Comparison of ENCODE assay signal across 15 cellular contexts in genomic region chr17:72666519-72666874, GRCh38.
DNase-seq lines count a peak whose midpoint lies in the region; ATAC-seq and TF ChIP-seq lines count a peak whose summit lies in the region.
"Had no signal": no experiment of that assay in that cellular context is flagged by ENCODE, and none has a peak within 500 bp of the region (broad histone marks: within the 10 kb centered on the region; RNA-seq: fewer than 3 reads in every experiment).

No MANE protein-coding gene starts in this region.

- TF ChIP-seq CTCF in GM23338 (conservative IDR thresholded peaks at IDR 0.05; ENCODE audit: low read depth in 2 of 2) (no peak), astrocyte of the spinal cord (IDR thresholded peaks at IDR 0.05; ENCODE audit: low read depth, low read length) (no peak), neural crest cell (conservative IDR thresholded peaks at IDR 0.05) (no peak)

- no peaks in the 10 kb centered on the region for H4K20me1 ChIP-seq in GM23338 (replicated peaks; ENCODE audit: insufficient read depth)
- H4K20me1 ChIP-seq: BLaER1 had no signal

- in situ Hi-C loops in astrocyte of the spinal cord (cut with HindIII; ENCODE audit: low sequenced_read_pairs): no loop called here

- no peaks in the 10 kb centered on the region for H3F3A ChIP-seq in GM23338 (replicated peaks; ENCODE audit: low read depth)

- H3K79me2 ChIP-seq in GM23338 (replicated peaks; ENCODE audit: insufficient read depth): no peaks in the 10 kb centered on the region

- H3K4me3 Mint-ChIP-seq in GM23338: no peak overlapping the region
- peak overlapping the region; percentile 19 for H3K4me3 Mint-ChIP-seq in neural crest cell
- no peak overlapping the region for H3K4me3 Mint-ChIP-seq in activated CD8-positive, alpha-beta T cell treated with anti-CD3 and anti-CD28 coated beads, Interleukin-2, amount 10 ng/mL, durations not matched to agents 7 days and 5 days
- H3K4me3 Mint-ChIP-seq: memory B cell, nephron progenitor cell had no signal

- DNase-seq in GM23338 (ENCODE audit: low spot score) (peak; percentile 20), NCI-H146 treated with DMSO at 0.1 percent for 48 hours (lab: John Stamatoyannopoulos, UW; ENCODE audit: unreplicated experiment) (peak; percentile 28), astrocyte of the spinal cord (ENCODE audit: low read depth, low spot score) (peak; percentile 44), neural crest cell (ENCODE audit: low read depth, low spot score) (no peak), COLO829 (ENCODE audit: low spot score) (no peak)
- no peak for DNase-seq in activated CD8-positive, alpha-beta T cell treated with anti-CD3 and anti-CD28 coated beads, Interleukin-2, amount 10 ng/mL, durations not matched to agents 7 days and 5 days
- DNase-seq: activated CD4-positive, alpha-beta T cell treated with anti-CD3 and anti-CD28 coated beads, Interleukin-2, amount 50 U/mL, for 1 hour; activated gamma-delta T cell treated with Interleukin-2 at 50 U/mL for 16 hours; DMS 273 treated with DMSO at 0.1 percent for 48 hours; NCI-H2029; nephron progenitor cell; stimulated activated CD4-positive, alpha-beta T cell treated with anti-CD3 and anti-CD28 coated beads, Interleukin-12 subunit alpha, Interleukin-12 subunit beta, amount 100 ng/mL, for 4 hours had no signal

- H3K4me3 ChIP-seq in GM23338: no peak overlapping the region
- no peak overlapping the region for H3K4me3 ChIP-seq in astrocyte of the spinal cord (ENCODE audit: low read depth, low read length)
- H3K4me3 ChIP-seq: BLaER1 had no signal

- H3K9me3 Mint-ChIP-seq in GM23338: no peaks in the 10 kb centered on the region
- peaks cover 7% of the 10 kb centered on the region for H3K9me3 Mint-ChIP-seq in neural crest cell
- H3K9me3 Mint-ChIP-seq in activated CD8-positive, alpha-beta T cell treated with anti-CD3 and anti-CD28 coated beads, Interleukin-2, amount 10 ng/mL, durations not matched to agents 7 days and 5 days (ENCODE audit: insufficient read depth): no peaks in the 10 kb centered on the region

- H2AFZ ChIP-seq in GM23338: no peak overlapping the region

- H3K36me3 Mint-ChIP-seq in GM23338 (ENCODE audit: low read depth) (no peaks in the 10 kb centered on the region; the same call in 2 of the 3 replicates), neural crest cell (ENCODE audit: low read depth) (peaks cover 4% of the 10 kb centered on the region)
- no peaks in the 10 kb centered on the region for H3K36me3 Mint-ChIP-seq in activated CD8-positive, alpha-beta T cell treated with anti-CD3 and anti-CD28 coated beads, Interleukin-2, amount 10 ng/mL, durations not matched to agents 7 days and 5 days (ENCODE audit: low read depth)

- H3K4me1 ChIP-seq in GM23338 (ENCODE audit: insufficient read depth): peaks cover 14% of the 10 kb centered on the region; the same call in 1 of the 2 replicates

- no peak overlapping the region for H3K27ac ChIP-seq in GM23338 (ENCODE audit: low read depth)
- H3K27ac ChIP-seq: BLaER1 had no signal

- H3K9me2 ChIP-seq in GM23338 (ENCODE audit: insufficient read depth): peaks cover 5% of the 10 kb centered on the region; the same call in 1 of the 2 replicates

- POLR2A ChIA-PET in activated CD8-positive, alpha-beta T cell treated with anti-CD3 and anti-CD28 coated beads, Interleukin-2, amount 10 ng/mL, durations not matched to agents 7 days and 5 days (lab: Charles Lee): no interaction called here

- H3K27ac Mint-ChIP-seq in GM23338: no peak overlapping the region
- no peak overlapping the region for H3K27ac Mint-ChIP-seq in neural crest cell (ENCODE audit: unreplicated experiment)
- no peak overlapping the region for H3K27ac Mint-ChIP-seq in activated CD8-positive, alpha-beta T cell treated with anti-CD3 and anti-CD28 coated beads, Interleukin-2, amount 10 ng/mL, durations not matched to agents 7 days and 5 days
- H3K27ac Mint-ChIP-seq: memory B cell, nephron progenitor cell had no signal

- H3K27me3 ChIP-seq in GM23338 (ENCODE audit: insufficient read depth): no peaks in the 10 kb centered on the region
- H3K27me3 ChIP-seq: BLaER1 had no signal

- CTCF ChIA-PET in activated CD8-positive, alpha-beta T cell treated with anti-CD3 and anti-CD28 coated beads, Interleukin-2, amount 10 ng/mL, durations not matched to agents 7 days and 5 days (lab: Charles Lee): no interaction called here

- H3K4me1 Mint-ChIP-seq in GM23338 (peaks cover 10% of the 10 kb centered on the region), neural crest cell (peaks cover 26% of the 10 kb centered on the region)
- no peaks in the 10 kb centered on the region for H3K4me1 Mint-ChIP-seq in activated CD8-positive, alpha-beta T cell treated with anti-CD3 and anti-CD28 coated beads, Interleukin-2, amount 10 ng/mL, durations not matched to agents 7 days and 5 days (ENCODE audit: low read depth)
- H3K4me1 Mint-ChIP-seq: memory B cell had no signal

- H3K4me2 ChIP-seq in GM23338: no peak overlapping the region
- H3K4me2 ChIP-seq: BLaER1 had no signal

- no peaks in the 10 kb centered on the region for H3K36me3 ChIP-seq in GM23338 (ENCODE audit: insufficient read depth)

- H3K27me3 Mint-ChIP-seq in GM23338 (ENCODE audit: insufficient read depth, low read depth, poor library complexity) (peaks cover 4% of the 10 kb centered on the region), neural crest cell (ENCODE audit: low read depth) (peaks cover 5% of the 10 kb centered on the region)
- no peaks in the 10 kb centered on the region for H3K27me3 Mint-ChIP-seq in activated CD8-positive, alpha-beta T cell treated with anti-CD3 and anti-CD28 coated beads, Interleukin-2, amount 10 ng/mL, durations not matched to agents 7 days and 5 days (ENCODE audit: low read depth)
- H3K27me3 Mint-ChIP-seq: memory B cell had no signal

- ATAC-seq in GM23338 (peak; percentile 70), HG03135 (IDR thresholded peaks at IDR 0.05; ENCODE audit: unreplicated experiment) (no peak)
- ATAC-seq in activated CD8-positive, alpha-beta T cell treated with anti-CD3 and anti-CD28 coated beads, Interleukin-2, amount 10 ng/mL, durations not matched to agents 7 days and 5 days: no peak

TF ChIP-seq in GM23338, 12 proteins besides CTCF, POLR2A, EP300 and RAD21:
- no peak for TF ChIP-seq NANOG (IDR thresholded peaks at IDR 0.05; ENCODE audit: borderline replicate concordance)
- TF ChIP-seq REST (IDR thresholded peaks at IDR 0.05; ENCODE audit: unreplicated experiment): no peak
- no peak for TF ChIP-seq STAT1 (IDR thresholded peaks at IDR 0.05; ENCODE audit: unreplicated experiment)
- no peak for TF ChIP-seq ZNF331 (CRISPR knock-in tag; IDR thresholded peaks at IDR 0.05; ENCODE audit: low read depth)

Comparison
In these comparisons a context has a peak if more than half of its experiments do, and no peak if none do; other contexts are left out.
1. DNase-seq: peak in GM23338 (single experiment), NCI-H146 treated with DMSO at 0.1 percent for 48 hours (single experiment) and astrocyte of the spinal cord (single experiment); none in neural crest cell (single experiment), activated CD8-positive, alpha-beta T cell treated with anti-CD3 and anti-CD28 coated beads, Interleukin-2, amount 10 ng/mL, durations not matched to agents 7 days and 5 days (single experiment) and COLO829 (single experiment).